ENCODE assay signal across 12 cellular contexts in the genomic region with DNA sequence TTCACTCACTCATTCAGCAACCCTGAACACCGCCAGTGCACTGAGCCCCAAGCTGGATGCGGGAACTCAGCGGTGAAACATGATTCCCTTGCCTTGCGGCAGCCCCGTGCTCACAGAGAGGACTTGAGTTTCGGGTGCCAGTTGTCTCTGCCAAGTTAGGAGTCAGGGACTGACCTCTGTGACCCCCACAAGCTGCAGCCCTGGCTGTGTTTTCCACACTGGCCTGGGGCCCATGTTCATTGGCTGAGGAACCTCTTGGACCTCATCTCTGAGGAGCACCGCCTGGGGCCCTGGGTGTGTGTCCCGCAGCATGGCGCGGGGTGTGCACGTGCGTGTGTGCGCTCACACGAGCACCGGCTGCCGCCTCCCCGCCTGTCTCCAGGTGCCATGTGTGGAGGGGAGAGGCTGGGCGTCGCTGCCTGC. TPM values are rescaled to one million over a fixed set of nuclear protein-coding genes. Genes with fewer than 3 reads are reported as not detected.
DNase-seq lines count a peak whose midpoint lies in the region; ATAC-seq, FAIRE-seq and TF ChIP-seq lines count a peak whose summit lies in the region.
"Had no signal": no experiment of that assay in that cellular context is flagged by ENCODE, and none has a peak within 500 bp of the region (broad histone marks: within the 10 kb centered on the region; RNA-seq: fewer than 3 reads in every experiment).

No MANE protein-coding gene starts in this region.

- no peak overlapping the region for H3K27ac ChIP-seq in upper lobe of right lung

- H3K4me3 ChIP-seq in fibroblast of the aortic adventitia (ENCODE audit: low read depth, low read length) (no peak overlapping the region), upper lobe of right lung (no peak overlapping the region)

- no peak for TF ChIP-seq POLR2A in GM12891 (IDR thresholded peaks at IDR 0.05; ENCODE audit: low read depth, low read length)

- in situ Hi-C loops in KBM-7 (cut with MboI; ENCODE audit: low pct_unique_long_range_greater_than_20kb, low sequenced_read_pairs): no loop called here

- peaks cover 22% of the 10 kb centered on the region for H3K4me1 Mint-ChIP-seq in nephron progenitor cell

- peaks cover 23% of the 10 kb centered on the region for H3K36me3 Mint-ChIP-seq in nephron progenitor cell (ENCODE audit: low read depth)

- peak; percentile 5 for ATAC-seq in upper lobe of right lung

- H3K4me3 Mint-ChIP-seq in nephron progenitor cell: no peak overlapping the region

- no peaks in the 10 kb centered on the region for H3K9me3 ChIP-seq in upper lobe of right lung

- DNase-seq in amygdala (lab: John Stamatoyannopoulos, UW): peak in 33 of 56 donors; percentile 9 to 64 (median 38)
- DNase-seq in fibroblast of the aortic adventitia (ENCODE audit: low read depth): peak; percentile 65
- no peak for DNase-seq in nephron progenitor cell
- DNase-seq in upper lobe of right lung: no peak
- no peak for DNase-seq in KBM-7
- DNase-seq in GM12891 (ENCODE audit: insufficient read length, low spot score): no peak
- no peak for DNase-seq in NCI-H82 (lab: John Stamatoyannopoulos, UW)
- DNase-seq: activated CD4-positive, alpha-beta T cell treated with anti-CD3 and anti-CD28 coated beads, Interleukin-2, amount 50 U/mL, for 4 hours; DMS53; Karpas-422; NCI-H2227 treated with DMSO at 0.1 percent for 48 hours; SIG-M5 had no signal

- H3K36me3 ChIP-seq in upper lobe of right lung: peaks cover 100% of the 10 kb centered on the region

- FAIRE-seq in GM12891 (lab: Jason Lieb, UNC): no peak

- no peaks in the 10 kb centered on the region for H3K27me3 Mint-ChIP-seq in nephron progenitor cell (ENCODE audit: low read depth, poor library complexity)

- TF ChIP-seq CTCF in fibroblast of the aortic adventitia (IDR thresholded peaks at IDR 0.05; ENCODE audit: insufficient read depth, low read length) (no peak), nephron progenitor cell (IDR thresholded peaks at IDR 0.05) (no peak), upper lobe of right lung (IDR thresholded peaks at IDR 0.05) (no peak)

- peaks cover 25% of the 10 kb centered on the region for H3K4me1 ChIP-seq in upper lobe of right lung

- intact Hi-C loops in upper lobe of right lung (cut with DNase I): no loop called here

- no peaks in the 10 kb centered on the region for H3K9me3 Mint-ChIP-seq in nephron progenitor cell

- H3K27me3 ChIP-seq in upper lobe of right lung: no peaks in the 10 kb centered on the region

- peak overlapping the region; percentile 91 for H3K27ac Mint-ChIP-seq in nephron progenitor cell

TF ChIP-seq in GM12891, 5 proteins besides CTCF, POLR2A, EP300 and RAD21:
- TF ChIP-seq TAF1 (IDR thresholded peaks at IDR 0.05; ENCODE audit: low read depth, low read length) (no peak), POU2F2 (IDR thresholded peaks at IDR 0.05; ENCODE audit: low read depth, low read length) (no peak), SPI1 (IDR thresholded peaks at IDR 0.05; ENCODE audit: low read depth, low read length) (no peak), POLR2AphosphoS5 (IDR thresholded peaks at IDR 0.05; ENCODE audit: low read depth, low read length) (no peak), PAX5 (IDR thresholded peaks at IDR 0.05; ENCODE audit: insufficient read depth, low read length, severe bottlenecking) (no peak)

RNA-seq across cellular contexts. Expression of a gene that starts 31.0 kb away (rescaled TPM):
- 0.18 TPM in 1 of 2 replicates, not detected in the other for total RNA-seq in fibroblast of the aortic adventitia (ENCODE audit: low replicate concordance)
- 14.4 TPM for total RNA-seq in upper lobe of right lung
- 5.3 TPM for polyA plus RNA-seq in GM12891 (2012; ENCODE audit: low read depth, missing spikeins)

Comparison
In these comparisons a context has a peak if more than half of its experiments do, and no peak if none do; other contexts are left out.
1. DNase-seq: peak in amygdala (33 of 56) and fibroblast of the aortic adventitia (single experiment); none in nephron progenitor cell (single experiment), upper lobe of right lung (single experiment), KBM-7 (single experiment), GM12891 (single experiment) and NCI-H82 (single experiment).
2. RNA of a gene that starts 31.0 kb away (total RNA-seq): 14.4 TPM in upper lobe of right lung (single experiment); 0.18 TPM in fibroblast of the aortic adventitia; every median in the first group is over 10 times any median in the second.